ENCODE assay signal across 8 cellular contexts in genomic region chr5:56951131-56951945, GRCh38. TPM values are rescaled to one million over a fixed set of nuclear protein-coding genes. Genes with fewer than 3 reads are reported as not detected.
DNase-seq lines count a peak whose midpoint lies in the region; ATAC-seq and TF ChIP-seq lines count a peak whose summit lies in the region.

No MANE protein-coding gene starts in this region.

- DNase-seq in COR-L47 (lab: John Stamatoyannopoulos, UW): peak; percentile 17
- DNase-seq in WTC11 (ENCODE audit: low spot score): peak; percentile 52
- peak; percentile 30 for DNase-seq in colonic mucosa
- peak in 1 of 2 donors; percentile 86 for DNase-seq in lower leg skin (ENCODE audit: low spot score in 2 of 2)
- peak in 2 of 3 experiments; percentile 2 to 26 for DNase-seq in stimulated activated CD4-positive, alpha-beta T cell treated with anti-CD3 and anti-CD28 coated beads, TNF-alpha, amount 100 ng/mL, for 4 hours (ENCODE audit: low read depth in 3 of 3)
- no peak for DNase-seq in NOMO-1 treated with DMSO at 0.1 percent for 48 hours (lab: John Stamatoyannopoulos, UW; ENCODE audit: unreplicated experiment)

- ATAC-seq in GM19463 (IDR thresholded peaks at IDR 0.05; ENCODE audit: unreplicated experiment) (peak; percentile 37), HG03558 (IDR thresholded peaks at IDR 0.05; ENCODE audit: extremely low read depth, unreplicated experiment) (peak; percentile 16), WTC11 (peak; percentile 60)

- intact Hi-C loops in colonic mucosa (cut with DNase I): no loop called here
- intact Hi-C loops in lower leg skin (cut with DNase I; ENCODE audit: low total_unique reads): no loop called here

- H3K4me1 ChIP-seq in colonic mucosa: peaks cover 5% of the 10 kb centered on the region

- CTCF ChIA-PET in WTC11 (lab: Charles Lee): interaction anchor here (0.6 to 3.6 kb wide), 12 partner anchors 45 to 440 kb away, joined by 3 to 33 read pairs (median 4); no protein-coding TSS in a partner anchor

- no peaks in the 10 kb centered on the region for H3K9me3 ChIP-seq in colonic mucosa

- H3K4me3 Mint-ChIP-seq in WTC11: peak overlapping the region; percentile 95

- POLR2A ChIA-PET in WTC11 (lab: Charles Lee): interaction anchor here (0.6 to 2.0 kb wide), 8 partner anchors 34 to 427 kb away, joined by 3 to 29 read pairs (median 6); partner anchors contain the start of genes GPBP1 and SETD9

- H3K9ac ChIP-seq in colonic mucosa (ENCODE audit: low read depth in 2 of 2, low read length in 2 of 2): peak overlapping the region; percentile 88 to 96

- TF ChIP-seq CTCF in WTC11 (IDR thresholded peaks at IDR 0.05): no peak
- TF ChIP-seq CTCF in colonic mucosa (IDR thresholded peaks at IDR 0.05): no peak
- TF ChIP-seq CTCF in lower leg skin (IDR thresholded peaks at IDR 0.05): no peak

- H3K27ac ChIP-seq in colonic mucosa: peak overlapping the region; percentile 68

- H3K4me1 Mint-ChIP-seq in WTC11: peaks cover 18% of the 10 kb centered on the region

- H3K9me3 Mint-ChIP-seq in WTC11: no peaks in the 10 kb centered on the region

- H3K36me3 Mint-ChIP-seq in WTC11: peaks cover 4% of the 10 kb centered on the region

- H3K27me3 Mint-ChIP-seq in WTC11 (ENCODE audit: low read depth): peaks cover 20% of the 10 kb centered on the region

- H3K27ac Mint-ChIP-seq in WTC11: peak overlapping the region; percentile 80; the same call in 1 of the 2 replicates

- TF ChIP-seq POLR2A in lower leg skin (IDR thresholded peaks at IDR 0.05): no peak

- no peaks in the 10 kb centered on the region for H3K27me3 ChIP-seq in colonic mucosa

- H3K36me3 ChIP-seq in colonic mucosa: peaks cover 4% of the 10 kb centered on the region

- 0% methylated on average over 35 to 48 of the region's 84 CpGs for WGBS in lower leg skin, 2 donors

- H3K4me3 ChIP-seq in colonic mucosa (peak overlapping the region; percentile 83), lower leg skin (ENCODE audit: low read depth, poor library complexity, severe bottlenecking) (peak overlapping the region; percentile 68)

TF ChIP-seq in WTC11, 78 proteins besides CTCF, POLR2A, EP300 and RAD21:
- TF ChIP-seq ZNF263 (CRISPR knock-in tag; IDR thresholded peaks at IDR 0.05; ENCODE audit: low read depth) (no peak), ZNF423 (CRISPR knock-in tag; IDR thresholded peaks at IDR 0.05) (peak; percentile 74), FOXP4 (CRISPR knock-in tag; IDR thresholded peaks at IDR 0.05) (0 out of 2 replicates have a peak, but pooled peaks have one; percentile 19), FOXP1 (CRISPR knock-in tag; IDR thresholded peaks at IDR 0.05; ENCODE audit: borderline replicate concordance) (0 out of 2 replicates have a peak, but pooled peaks have one; percentile 13), CREM (CRISPR knock-in tag; IDR thresholded peaks at IDR 0.05) (0 out of 2 replicates have a peak, but pooled peaks have one; percentile 10), ZBTB43 (CRISPR knock-in tag; IDR thresholded peaks at IDR 0.05) (no peak), ZNF138 (CRISPR knock-in tag; conservative IDR thresholded peaks at IDR 0.05) (0 out of 2 replicates have a peak, but pooled peaks have one; percentile 72), HMGXB4 (CRISPR knock-in tag; IDR thresholded peaks at IDR 0.05) (peak; percentile 89)

RNA-seq across cellular contexts. Expression of gene MIER3, which starts 0.6 kb away (rescaled TPM):
- total RNA-seq in WTC11 (2021) (27.5 to 27.8 TPM (median 27.8 TPM) in 3 replicates), colonic mucosa (100 to 1,000 TPM in 1 of 2 donors, 10 to 100 TPM in 1; 56.0 to 112 TPM), lower leg skin (10 to 100 TPM; 15.7 to 32.5 (median 25.2) TPM)

RNA-seq across cellular contexts. Expression of gene SETD9, which starts 41.9 kb away (rescaled TPM):
- total RNA-seq in WTC11 (2021) (6.7 to 9.5 TPM (median 8.1 TPM) in 3 replicates), colonic mucosa (10 to 100 TPM in 1 of 2 donors, 1 to 10 TPM in 1; 7.6 to 18.5 TPM), lower leg skin (10 to 100 TPM in 3 of 4 donors, 1 to 10 TPM in 1; 9.0 to 24.4 (median 17.6) TPM)
